Comparison of ENCODE assay signal across 38 cellular contexts in the genomic region with DNA sequence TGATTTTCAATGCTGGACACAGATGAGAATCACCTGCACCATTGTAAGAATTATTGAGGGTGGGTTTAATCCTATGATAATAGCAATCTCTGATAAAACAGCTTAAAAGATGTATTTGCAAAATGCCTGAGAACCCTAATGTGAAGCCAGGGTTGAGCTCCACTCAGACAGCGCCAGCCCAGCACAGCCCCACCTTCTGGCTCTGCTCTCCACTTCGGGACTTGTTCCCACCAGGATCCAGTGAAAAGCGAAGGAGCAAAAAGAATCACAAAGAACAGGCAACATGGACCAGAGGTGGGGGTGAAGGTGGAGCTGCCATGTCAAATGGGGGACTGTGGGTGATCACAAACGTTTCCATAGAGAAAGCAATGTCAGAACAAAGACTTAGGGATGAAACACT. TPM values are rescaled to one million over a fixed set of nuclear protein-coding genes. Genes with fewer than 3 reads are reported as not detected.
"Had no signal": no experiment of that assay in that cellular context is flagged by ENCODE, and none has a peak within 500 bp of the region (broad histone marks: within the 10 kb centered on the region; RNA-seq: fewer than 3 reads in every experiment).

No MANE protein-coding gene starts in this region.

- H3K4me1 ChIP-seq: ascending aorta, Peyer's patch had no signal

- H3K4me3 ChIP-seq: ascending aorta, cardiac muscle cell, MG63, Peyer's patch had no signal

- H3K4me1 Mint-ChIP-seq: activated CD4-positive, alpha-beta memory T cell treated with anti-CD3 and anti-CD28 coated beads, Interleukin-2, amount 10 ng/mL, durations not matched to agents 7 days and 5 days; activated CD8-positive, alpha-beta memory T cell treated with anti-CD3 and anti-CD28 coated beads, Interleukin-2, amount 10 ng/mL, durations not matched to agents 7 days and 5 days; activated naive CD4-positive, alpha-beta T cell treated with anti-CD3 and anti-CD28 coated beads, Interleukin-2, amount 50 U/mL, for 24 hours; activated naive CD8-positive, alpha-beta T cell treated with anti-CD3 and anti-CD28 coated beads, Interleukin-2, amount 10 ng/mL, durations not matched to agents 7 days and 5 days; central memory CD8-positive, alpha-beta T cell; T-cell had no signal

- H3K4me3 Mint-ChIP-seq: activated CD4-positive, alpha-beta memory T cell treated with anti-CD3 and anti-CD28 coated beads, Interleukin-2, amount 10 ng/mL, durations not matched to agents 7 days and 5 days; activated CD8-positive, alpha-beta memory T cell treated with anti-CD3 and anti-CD28 coated beads, Interleukin-2, amount 10 ng/mL, durations not matched to agents 7 days and 5 days; activated naive CD4-positive, alpha-beta T cell treated with anti-CD3 and anti-CD28 coated beads, Interleukin-2, amount 50 U/mL, for 24 hours; activated naive CD8-positive, alpha-beta T cell treated with anti-CD3 and anti-CD28 coated beads, Interleukin-2, amount 10 ng/mL, durations not matched to agents 7 days and 5 days; central memory CD8-positive, alpha-beta T cell; T-cell had no signal

- H3K27me3 Mint-ChIP-seq: activated CD4-positive, alpha-beta memory T cell treated with anti-CD3 and anti-CD28 coated beads, Interleukin-2, amount 10 ng/mL, durations not matched to agents 7 days and 5 days; activated CD8-positive, alpha-beta memory T cell treated with anti-CD3 and anti-CD28 coated beads, Interleukin-2, amount 10 ng/mL, durations not matched to agents 7 days and 5 days; activated naive CD4-positive, alpha-beta T cell treated with anti-CD3 and anti-CD28 coated beads, Interleukin-2, amount 50 U/mL, for 24 hours; activated naive CD8-positive, alpha-beta T cell treated with anti-CD3 and anti-CD28 coated beads, Interleukin-2, amount 10 ng/mL, durations not matched to agents 7 days and 5 days; central memory CD8-positive, alpha-beta T cell; T-cell had no signal

- H3K27me3 ChIP-seq: ascending aorta, cardiac muscle cell, MG63, Peyer's patch had no signal

- H3K36me3 ChIP-seq: MG63 had no signal

- H3K27ac Mint-ChIP-seq: activated CD4-positive, alpha-beta memory T cell treated with anti-CD3 and anti-CD28 coated beads, Interleukin-2, amount 10 ng/mL, durations not matched to agents 7 days and 5 days; activated CD8-positive, alpha-beta memory T cell treated with anti-CD3 and anti-CD28 coated beads, Interleukin-2, amount 10 ng/mL, durations not matched to agents 7 days and 5 days; activated naive CD4-positive, alpha-beta T cell treated with anti-CD3 and anti-CD28 coated beads, Interleukin-2, amount 50 U/mL, for 24 hours; activated naive CD8-positive, alpha-beta T cell treated with anti-CD3 and anti-CD28 coated beads, Interleukin-2, amount 10 ng/mL, durations not matched to agents 7 days and 5 days; T-cell had no signal

- H3K27ac ChIP-seq: ascending aorta, cardiac muscle cell, Peyer's patch, VCaP had no signal

- H3K9me3 Mint-ChIP-seq: central memory CD8-positive, alpha-beta T cell had no signal

- DNase-seq: activated CD4-positive, alpha-beta memory T cell treated with anti-CD3 and anti-CD28 coated beads, Interleukin-2, amount 10 ng/mL, durations not matched to agents 7 days and 5 days; activated CD4-positive, alpha-beta T cell treated with anti-CD3 and anti-CD28 coated beads for 1 hour; activated CD4-positive, alpha-beta T cell treated with anti-CD3 and anti-CD28 coated beads for 48 hours; activated CD4-positive, CD25-positive, alpha-beta regulatory T cell; activated CD8-positive, alpha-beta memory T cell treated with anti-CD3 and anti-CD28 coated beads for 24 hours; activated CD8-positive, alpha-beta memory T cell treated with anti-CD3 and anti-CD28 coated beads, Interleukin-2, amount 10 ng/mL, durations not matched to agents 7 days and 5 days; activated CD8-positive, alpha-beta memory T cell treated with anti-CD3 and anti-CD28 coated beads, Interleukin-2, amount 50 U/mL, for 48 hours; activated effector memory CD4-positive, alpha-beta T cell treated with anti-CD3 and anti-CD28 coated beads, Interleukin-2, amount 50 U/mL, for 16 hours; activated naive CD4-positive, alpha-beta T cell; activated naive CD8-positive, alpha-beta T cell treated with anti-CD3 and anti-CD28 coated beads, Interleukin-2, amount 10 ng/mL, durations not matched to agents 7 days and 5 days; activated T-cell treated with anti-CD3 and anti-CD28 coated beads, Interleukin-2, amount 50 U/mL, for 48 hours; amygdala; Kasumi-1; KG1; MG63; NCI-H1092 treated with DMSO at 0.1 percent for 48 hours; NCI-H1417; NCI-H146; NCI-H187; NCI-H2029 treated with DMSO at 0.1 percent for 48 hours; NCI-H226; NCI-H446 treated with DMSO at 0.1 percent for 48 hours; NCI-H524; NCI-H69; PC-3; Peyer's patch; RPMI8226; SIG-M5; T-cell; T-helper 2 cell; T-helper 9 cell had no signal

- ATAC-seq: activated CD8-positive, alpha-beta memory T cell treated with anti-CD3 and anti-CD28 coated beads, Interleukin-2, amount 10 ng/mL, durations not matched to agents 7 days and 5 days; PC-3; SK-N-SH treated with all-trans-retinoic acid at 6 μM for 48 hours; T-cell had no signal

RNA-seq across cellular contexts. Expression of gene ERVV-1, which starts 32.4 kb away (rescaled TPM):
- total RNA-seq: activated CD4-positive, alpha-beta memory T cell treated with anti-CD3 and anti-CD28 coated beads, Interleukin-2, amount 10 ng/mL, durations not matched to agents 7 days and 5 days; activated CD8-positive, alpha-beta memory T cell treated with anti-CD3 and anti-CD28 coated beads, Interleukin-2, amount 10 ng/mL, durations not matched to agents 7 days and 5 days; activated naive CD8-positive, alpha-beta T cell treated with anti-CD3 and anti-CD28 coated beads, Interleukin-2, amount 10 ng/mL, durations not matched to agents 7 days and 5 days; ascending aorta; cardiac muscle cell; PC-3; Peyer's patch; SK-MEL-5; T-cell had no signal
